ENCODE assay signal across 8 cellular contexts in genomic region chr10:6136215-6137201, GRCh38. TPM values are rescaled to one million over a fixed set of nuclear protein-coding genes. Genes with fewer than 3 reads are reported as not detected.
DNase-seq lines count a peak whose midpoint lies in the region; ATAC-seq and TF ChIP-seq lines count a peak whose summit lies in the region.

No MANE protein-coding gene starts in this region.

- peaks cover 13% of the 10 kb centered on the region for H3K4me1 ChIP-seq in smooth muscle cell (ENCODE audit: low read depth)

- no peaks in the 10 kb centered on the region for H3K36me3 Mint-ChIP-seq in activated naive CD4-positive, alpha-beta T cell treated with anti-CD3 and anti-CD28 coated beads for 36 hours (ENCODE audit: low read depth)

- H3K27me3 ChIP-seq in smooth muscle cell (ENCODE audit: low read depth) = no peaks in the 10 kb centered on the region

- H3K4me1 Mint-ChIP-seq in activated naive CD4-positive, alpha-beta T cell treated with anti-CD3 and anti-CD28 coated beads for 36 hours (ENCODE audit: low read depth) = peaks cover 63% of the 10 kb centered on the region

- no peak overlapping the region for H3K9ac ChIP-seq in smooth muscle cell (ENCODE audit: low read depth)

- H3K27ac Mint-ChIP-seq in activated naive CD4-positive, alpha-beta T cell treated with anti-CD3 and anti-CD28 coated beads for 36 hours = peak overlapping the region; percentile 92

- H3K4me3 ChIP-seq in smooth muscle cell = no peak overlapping the region

- 57% methylated on average over 20 of the region's 20 CpGs for WGBS in smooth muscle cell (ENCODE audit: low lambda C conversion rate)

- no peaks in the 10 kb centered on the region for H3K79me2 ChIP-seq in smooth muscle cell (ENCODE audit: low read depth)

- peak overlapping the region; percentile 47 for H3K4me3 Mint-ChIP-seq in activated naive CD4-positive, alpha-beta T cell treated with anti-CD3 and anti-CD28 coated beads for 36 hours

- no peak for TF ChIP-seq CTCF in smooth muscle cell (IDR thresholded peaks at IDR 0.05; ENCODE audit: borderline replicate concordance, insufficient read depth, poor library complexity, severe bottlenecking)

- H3K4me2 ChIP-seq in smooth muscle cell = peak overlapping the region; percentile 42

- no peak overlapping the region for H2AFZ ChIP-seq in smooth muscle cell (ENCODE audit: low read depth)

- no peaks in the 10 kb centered on the region for H3K9me3 Mint-ChIP-seq in activated naive CD4-positive, alpha-beta T cell treated with anti-CD3 and anti-CD28 coated beads for 36 hours

- no peaks in the 10 kb centered on the region for H3K9me3 ChIP-seq in smooth muscle cell (replicated peaks; ENCODE audit: low read depth)

- no peaks in the 10 kb centered on the region for H4K20me1 ChIP-seq in smooth muscle cell (ENCODE audit: low read depth)

- peak; percentile 83 for DNase-seq in activated effector memory CD4-positive, alpha-beta T cell treated with anti-CD3 and anti-CD28 coated beads, Interleukin-2, amount 50 U/mL, for 16 hours
- no peak for DNase-seq in activated effector memory CD4-positive, alpha-beta T cell treated with Interleukin-2 at 50 U/mL for 16 hours
- DNase-seq in activated naive CD4-positive, alpha-beta T cell treated with anti-CD3 and anti-CD28 coated beads for 36 hours = peak; percentile 89
- DNase-seq in smooth muscle cell (lab: John Stamatoyannopoulos, UW; ENCODE audit: unreplicated experiment) (no peak), ecto neural progenitor cell (ENCODE audit: low spot score) (no peak), activated gamma-delta T cell treated with Interleukin-2 at 50 U/mL for 16 hours (no peak), NCI-H146 treated with DMSO at 0.1 percent for 48 hours (lab: John Stamatoyannopoulos, UW; ENCODE audit: unreplicated experiment) (no peak)

- intact Hi-C loops in activated naive CD4-positive, alpha-beta T cell treated with anti-CD3 and anti-CD28 coated beads for 36 hours (cut with micrococcal nuclease) = loop anchor here (1.0 to 2.0 kb wide), 5 partner anchors 17 to 164 kb away; no protein-coding TSS in a partner anchor

- ATAC-seq in HG03354 (IDR thresholded peaks at IDR 0.05; ENCODE audit: poor library complexity, severe bottlenecking, unreplicated experiment) = peak; percentile 46

- H3K36me3 ChIP-seq in smooth muscle cell (ENCODE audit: low read depth) = no peaks in the 10 kb centered on the region

- CTCF ChIA-PET in activated naive CD4-positive, alpha-beta T cell treated with anti-CD3 and anti-CD28 coated beads for 36 hours (lab: Charles Lee) = interaction anchor here (0.5 to 3.1 kb wide), 13 partner anchors 10 to 487 kb away, joined by 3 to 16 read pairs (median 5); no protein-coding TSS in a partner anchor

- peaks cover 4% of the 10 kb centered on the region for H3K27me3 Mint-ChIP-seq in activated naive CD4-positive, alpha-beta T cell treated with anti-CD3 and anti-CD28 coated beads for 36 hours (ENCODE audit: low read depth)

- H3K27ac ChIP-seq in smooth muscle cell (ENCODE audit: low read depth) = peak overlapping the region; percentile 3

- peaks cover 5% of the 10 kb centered on the region for H3F3A ChIP-seq in smooth muscle cell (ENCODE audit: low read depth)

RNA-seq across cellular contexts. Expression of gene RBM17, which starts 47.7 kb away (rescaled TPM):
- 100 to 1,000 TPM; 157 to 162 TPM for total RNA-seq in activated naive CD4-positive, alpha-beta T cell treated with anti-CD3 and anti-CD28 coated beads for 36 hours
- total RNA-seq in smooth muscle cell = 20.0 and 37.0 TPM in 2 replicates
- 68.3 and 81.2 TPM in 2 replicates for polyA plus RNA-seq in smooth muscle cell

Comparison
In these comparisons a context has a peak if more than half of its experiments do, and no peak if none do; other contexts are left out.
1. DNase-seq: peak in activated effector memory CD4-positive, alpha-beta T cell treated with anti-CD3 and anti-CD28 coated beads, Interleukin-2, amount 50 U/mL, for 16 hours (single experiment) and activated naive CD4-positive, alpha-beta T cell treated with anti-CD3 and anti-CD28 coated beads for 36 hours (single experiment); none in activated effector memory CD4-positive, alpha-beta T cell treated with Interleukin-2 at 50 U/mL for 16 hours (single experiment), smooth muscle cell (single experiment), ecto neural progenitor cell (single experiment), activated gamma-delta T cell treated with Interleukin-2 at 50 U/mL for 16 hours (single experiment) and NCI-H146 treated with DMSO at 0.1 percent for 48 hours (single experiment).